Comparison of ENCODE assay signal across 1 cellular context in genomic region chr13:99062593-99062992, GRCh38.
TF ChIP-seq lines count a peak whose summit lies in the region.

No MANE protein-coding gene starts in this region.

TF ChIP-seq in GM23338, 12 proteins besides CTCF, POLR2A, EP300 and RAD21 (continued from another document):
- TF ChIP-seq REST (IDR thresholded peaks at IDR 0.05; ENCODE audit: unreplicated experiment) = no peak
- no peak for TF ChIP-seq JUNB (IDR thresholded peaks at IDR 0.05; ENCODE audit: unreplicated experiment)
- no peak for TF ChIP-seq ZNF331 (CRISPR knock-in tag; IDR thresholded peaks at IDR 0.05; ENCODE audit: low read depth)
- no peak for TF ChIP-seq EZH2phosphoT487 (IDR thresholded peaks at IDR 0.05; ENCODE audit: unreplicated experiment)
- no peak for TF ChIP-seq STAT1 (IDR thresholded peaks at IDR 0.05; ENCODE audit: unreplicated experiment)
- TF ChIP-seq CREB1 (CRISPR knock-in tag; IDR thresholded peaks at IDR 0.05; ENCODE audit: low read depth) = no peak
- TF ChIP-seq ETS1 (IDR thresholded peaks at IDR 0.05) = no peak
